In the genomic region with DNA sequence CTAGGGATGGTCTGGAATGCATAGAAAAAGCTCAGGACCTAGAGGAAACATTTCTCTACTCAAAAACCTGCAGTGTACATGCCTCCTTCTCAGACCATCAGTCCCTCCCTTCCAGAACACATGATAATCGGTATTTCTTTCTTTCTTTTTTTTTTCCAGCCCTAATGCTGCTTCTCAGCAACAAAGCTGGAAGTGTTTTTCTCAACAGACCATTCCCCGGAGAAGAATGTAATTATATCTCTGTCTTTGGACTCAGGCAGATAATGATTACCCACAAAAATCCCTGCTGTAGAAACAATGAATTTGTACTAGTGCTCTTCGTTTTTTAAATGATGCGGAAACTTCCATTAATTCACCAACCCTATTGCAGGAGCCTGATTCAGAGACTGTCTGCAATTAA, we compare ENCODE assay signal across 18 cellular contexts. TPM values are rescaled to one million over a fixed set of nuclear protein-coding genes. Genes with fewer than 3 reads are reported as not detected.
DNase-seq lines count a peak whose midpoint lies in the region; ATAC-seq and TF ChIP-seq lines count a peak whose summit lies in the region.
"Had no signal": no experiment of that assay in that cellular context is flagged by ENCODE, and none has a peak within 500 bp of the region (broad histone marks: within the 10 kb centered on the region; RNA-seq: fewer than 3 reads in every experiment).

No MANE protein-coding gene starts in this region.

- no peak for TF ChIP-seq CTCF in AG09319 (IDR thresholded peaks at IDR 0.05; ENCODE audit: low read depth, low read length)

- DNase-seq in AG09319 (ENCODE audit: extremely low read depth, low read depth), result peak; percentile 31
- DNase-seq in NCI-H187 treated with DMSO at 0.1 percent for 48 hours (lab: John Stamatoyannopoulos, UW), result peak; percentile 6
- DNase-seq in astrocyte of the hippocampus (ENCODE audit: low read depth, low spot score), result peak; percentile 10
- DNase-seq in myocyte (ENCODE audit: low read depth), result peak; percentile 11
- DNase-seq in activated T-cell treated with anti-CD3 and anti-CD28 coated beads, Interleukin-2, amount 50 U/mL, for 1 hour, result no peak
- DNase-seq in H4 (ENCODE audit: low spot score), result no peak
- DNase-seq: ACHN; brain microvascular endothelial cell; CD4-positive, alpha-beta T cell; colonic mucosa; foreskin keratinocyte; midbrain; NCI-H1092 treated with DMSO at 0.1 percent for 48 hours; NK-92 treated with Interleukin-12 subunit alpha and Interleukin-12 subunit beta, amount 100 ng/mL, for 24 hours; psoas muscle; uterus had no signal

- ATAC-seq in GM21528 (IDR thresholded peaks at IDR 0.05; ENCODE audit: low FRiP score, unreplicated experiment) (no peak), GM21786 (IDR thresholded peaks at IDR 0.05; ENCODE audit: unreplicated experiment) (no peak)
- ATAC-seq: foreskin keratinocyte, psoas muscle had no signal

RNA-seq across cellular contexts. Expression of gene NDUFV2, which starts 44.1 kb away (rescaled TPM):
- total RNA-seq in myocyte, result 194 and 243 TPM in 2 replicates
- 115 TPM for polyA plus RNA-seq in myocyte (2012)
- 203 and 236 TPM in 2 replicates for total RNA-seq in H4 (2014; rRNA removed; shearing (Covaris generic))

Comparison
In these comparisons a context has a peak if more than half of its experiments do, and no peak if none do; other contexts are left out.
1. DNase-seq: peak in AG09319 (single experiment), NCI-H187 treated with DMSO at 0.1 percent for 48 hours (single experiment), astrocyte of the hippocampus (single experiment) and myocyte (single experiment); none in activated T-cell treated with anti-CD3 and anti-CD28 coated beads, Interleukin-2, amount 50 U/mL, for 1 hour (single experiment) and H4 (single experiment).